25 cellular contexts compared by ENCODE assay signal in the genomic region with DNA sequence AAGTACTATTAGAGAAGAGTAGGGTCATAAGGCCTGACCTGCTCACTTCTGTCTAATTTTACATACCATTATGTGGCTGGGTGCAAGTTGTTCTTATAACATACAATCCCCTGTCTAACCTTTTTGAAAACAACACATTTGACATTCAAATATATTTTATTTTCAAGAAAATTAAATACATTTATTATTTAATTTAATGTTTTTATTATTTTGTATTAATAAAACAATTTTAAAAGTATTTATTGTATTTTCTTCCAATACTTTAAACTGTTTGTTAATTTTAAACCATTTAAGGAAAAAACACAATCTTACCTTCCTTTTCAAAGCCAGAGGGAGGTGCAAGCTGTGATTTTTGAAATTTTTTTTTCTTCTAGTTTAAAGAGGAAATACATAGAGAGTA.
DNase-seq lines count a peak whose midpoint lies in the region; ATAC-seq, FAIRE-seq and TF ChIP-seq lines count a peak whose summit lies in the region.
"Had no signal": no experiment of that assay in that cellular context is flagged by ENCODE, and none has a peak within 500 bp of the region (broad histone marks: within the 10 kb centered on the region; RNA-seq: fewer than 3 reads in every experiment).

No MANE protein-coding gene starts in this region.

- no peak for TF ChIP-seq CTCF in pancreas (IDR thresholded peaks at IDR 0.05)
- TF ChIP-seq CTCF in osteocyte (IDR thresholded peaks at IDR 0.05) = no peak

- no peaks in the 10 kb centered on the region for H3K36me3 ChIP-seq in pancreas
- H3K36me3 ChIP-seq: BE2C; BLaER1 treated with 17β-estradiol and CSF1 and Interleukin-3, amounts not matched to agents 10 nM and 100 nM had no signal

- H3K4me1 Mint-ChIP-seq in osteocyte (ENCODE audit: unreplicated experiment) = no peaks in the 10 kb centered on the region
- H3K4me1 Mint-ChIP-seq: CD14-positive monocyte; CD8-positive, alpha-beta memory T cell had no signal

- DNase-seq in RCC 7860 (ENCODE audit: low spot score) = no peak
- DNase-seq in pancreas = no peak
- DNase-seq in osteocyte (ENCODE audit: extremely low spot score, unreplicated experiment) = no peak
- DNase-seq in ecto neural progenitor cell (ENCODE audit: low spot score) = no peak
- DNase-seq: ACHN; AML-193; BE2C; CD4-positive, alpha-beta T cell; CD8-positive, alpha-beta memory T cell; DMS 273 treated with DMSO at 0.1 percent for 48 hours; DMS79; EL; GF-D8; GM23248; H9 had no signal

- no peaks in the 10 kb centered on the region for H3K36me3 Mint-ChIP-seq in osteocyte (ENCODE audit: unreplicated experiment)
- H3K36me3 Mint-ChIP-seq: CD14-positive monocyte; CD8-positive, alpha-beta memory T cell had no signal

- no peaks in the 10 kb centered on the region for H3K4me1 ChIP-seq in pancreas
- H3K4me1 ChIP-seq: A549; BE2C; BLaER1 treated with 17β-estradiol and CSF1 and Interleukin-3, amounts not matched to agents 10 nM and 100 nM had no signal

- intact Hi-C loops in pancreas (cut with DNase I) = no loop called here

- ATAC-seq in pancreas (no peak), HG02884 (IDR thresholded peaks at IDR 0.05; ENCODE audit: unreplicated experiment) (no peak)
- ATAC-seq: A549, HCT116 had no signal

- FAIRE-seq in A204.1 (lab: Jason Lieb, UNC) (peak; percentile 91), RCC 7860 (lab: Jason Lieb, UNC) (peak; percentile 58), endometrium (lab: Jason Lieb, UNC) (peak; percentile 46), pancreas (lab: Jason Lieb, UNC) (peak; percentile 32)
- FAIRE-seq: A549, D721Med, GM12891 had no signal

- H3K4me3 Mint-ChIP-seq in osteocyte (ENCODE audit: unreplicated experiment) = no peak overlapping the region
- H3K4me3 Mint-ChIP-seq: CD14-positive monocyte; CD4-positive, alpha-beta T cell; CD8-positive, alpha-beta memory T cell; H9 had no signal

- no peak overlapping the region for H3K27ac ChIP-seq in pancreas
- H3K27ac ChIP-seq: 22Rv1; A549; BLaER1 treated with 17β-estradiol and CSF1 and Interleukin-3, amounts not matched to agents 10 nM and 100 nM; GM23248 had no signal

- H3K9me3 ChIP-seq in pancreas = no peaks in the 10 kb centered on the region
- H3K9me3 ChIP-seq: A549; BE2C; BLaER1 treated with 17β-estradiol and CSF1 and Interleukin-3, amounts not matched to agents 10 nM and 100 nM had no signal

- H3K4me3 ChIP-seq in pancreas = no peak overlapping the region
- H3K4me3 ChIP-seq: A549; BLaER1 treated with 17β-estradiol and CSF1 and Interleukin-3, amounts not matched to agents 10 nM and 100 nM; GM23248 had no signal

- H3K9me3 Mint-ChIP-seq in osteocyte (ENCODE audit: unreplicated experiment) = no peaks in the 10 kb centered on the region
- H3K9me3 Mint-ChIP-seq: CD14-positive monocyte; CD4-positive, alpha-beta T cell; H9 had no signal

- no peaks in the 10 kb centered on the region for H3K27me3 Mint-ChIP-seq in osteocyte (ENCODE audit: unreplicated experiment)
- H3K27me3 Mint-ChIP-seq: CD4-positive, alpha-beta T cell; CD8-positive, alpha-beta memory T cell had no signal

- no peaks in the 10 kb centered on the region for H3K27me3 ChIP-seq in pancreas
- H3K27me3 ChIP-seq: BE2C; BLaER1 treated with 17β-estradiol and CSF1 and Interleukin-3, amounts not matched to agents 10 nM and 100 nM had no signal

- no peak overlapping the region for H3K27ac Mint-ChIP-seq in osteocyte (ENCODE audit: unreplicated experiment)
- H3K27ac Mint-ChIP-seq: CD14-positive monocyte; CD4-positive, alpha-beta T cell; CD8-positive, alpha-beta memory T cell; H9 had no signal
